ENCODE assay signal across 24 cellular contexts in genomic region chr7:92567460-92567859, GRCh38. TPM values are rescaled to one million over a fixed set of nuclear protein-coding genes. Genes with fewer than 3 reads are reported as not detected.
A peak's percentile ranks its signal among the peaks of the same experiment; 100 is the strongest.
DNase-seq lines count a peak whose midpoint lies in the region; ATAC-seq and TF ChIP-seq lines count a peak whose summit lies in the region.
"Had no signal": no experiment of that assay in that cellular context is flagged by ENCODE, and none has a peak within 500 bp of the region (broad histone marks: within the 10 kb centered on the region; RNA-seq: fewer than 3 reads in every experiment).

No MANE protein-coding gene starts in this region.

- no peaks in the 10 kb centered on the region for H3K4me1 Mint-ChIP-seq in activated T-cell treated with anti-CD3 and anti-CD28 coated beads, Interleukin-2, amount 50 U/mL, for 24 hours (ENCODE audit: low read depth)
- H3K4me1 Mint-ChIP-seq: naive thymus-derived CD4-positive, alpha-beta T cell had no signal

- no peaks in the 10 kb centered on the region for H3K27me3 ChIP-seq in brain microvascular endothelial cell (replicated peaks)
- H3K27me3 ChIP-seq: heart left ventricle, pancreas, sigmoid colon, upper lobe of left lung had no signal

- H3K36me3 ChIP-seq in brain microvascular endothelial cell (replicated peaks): peaks cover 31% of the 10 kb centered on the region

- no peak overlapping the region for H3K4me3 Mint-ChIP-seq in activated T-cell treated with anti-CD3 and anti-CD28 coated beads, Interleukin-2, amount 50 U/mL, for 24 hours
- H3K4me3 Mint-ChIP-seq: activated naive CD4-positive, alpha-beta T cell treated with anti-CD3 and anti-CD28 coated beads for 36 hours; dendritic cell treated with granulocyte-macrophage colony-stimulating factor and Interleukin-4, amounts not matched to agents 40 ng/mL and 50 ng/mL, for 4 days; naive thymus-derived CD4-positive, alpha-beta T cell had no signal

- peaks cover 87% of the 10 kb centered on the region for H3K36me3 Mint-ChIP-seq in activated T-cell treated with anti-CD3 and anti-CD28 coated beads, Interleukin-2, amount 50 U/mL, for 24 hours (ENCODE audit: low read depth)

- peak overlapping the region; percentile 91 for H3K27ac ChIP-seq in brain microvascular endothelial cell
- peak overlapping the region; percentile 63 for H3K27ac ChIP-seq in temporal lobe (ENCODE audit: low read depth, low read length)
- H3K27ac ChIP-seq in coronary artery: no peak overlapping the region
- H3K27ac ChIP-seq: 22Rv1, heart left ventricle, pancreas, sigmoid colon, upper lobe of left lung had no signal

- TF ChIP-seq CTCF in brain microvascular endothelial cell (IDR thresholded peaks at IDR 0.05; ENCODE audit: low read depth, low read length, missing control alignments) (no peak), fibroblast of the aortic adventitia (IDR thresholded peaks at IDR 0.05; ENCODE audit: insufficient read depth, low read length) (no peak), coronary artery (IDR thresholded peaks at IDR 0.05) (no peak)

- H3K27ac Mint-ChIP-seq in activated T-cell treated with anti-CD3 and anti-CD28 coated beads, Interleukin-2, amount 50 U/mL, for 24 hours: peak overlapping the region; percentile 6
- H3K27ac Mint-ChIP-seq: activated naive CD4-positive, alpha-beta T cell treated with anti-CD3 and anti-CD28 coated beads for 36 hours; dendritic cell treated with granulocyte-macrophage colony-stimulating factor and Interleukin-4, amounts not matched to agents 40 ng/mL and 50 ng/mL, for 4 days had no signal

- no peaks in the 10 kb centered on the region for H3K9me3 Mint-ChIP-seq in activated T-cell treated with anti-CD3 and anti-CD28 coated beads, Interleukin-2, amount 50 U/mL, for 24 hours
- H3K9me3 Mint-ChIP-seq: activated naive CD4-positive, alpha-beta T cell treated with anti-CD3 and anti-CD28 coated beads for 36 hours; dendritic cell treated with granulocyte-macrophage colony-stimulating factor and Interleukin-4, amounts not matched to agents 40 ng/mL and 50 ng/mL, for 4 days; naive thymus-derived CD4-positive, alpha-beta T cell had no signal

- no peak for DNase-seq in activated T-cell treated with anti-CD3 and anti-CD28 coated beads, Interleukin-2, amount 50 U/mL, for 24 hours
- DNase-seq in activated T-cell treated with anti-CD3 and anti-CD28 coated beads for 4 hours: no peak
- DNase-seq in brain microvascular endothelial cell: peak; percentile 95
- peak; percentile 30 for DNase-seq in fibroblast of the aortic adventitia (ENCODE audit: low read depth)
- no peak for DNase-seq in coronary artery (ENCODE audit: low spot score)
- DNase-seq in stimulated activated naive CD8-positive, alpha-beta T cell treated with anti-CD3 and anti-CD28 coated beads, Interleukin-15, Interleukin-2, amounts not matched to agents 100 U/mL and 50 U/mL, for 24 hours: no peak
- DNase-seq in pons (ENCODE audit: low spot score): no peak
- DNase-seq: activated CD4-positive, alpha-beta T cell treated with anti-CD3 and anti-CD28 coated beads, Interleukin-2, amount 50 U/mL, for 4 hours; activated naive CD4-positive, alpha-beta T cell treated with anti-CD3 and anti-CD28 coated beads for 36 hours; heart left ventricle; naive thymus-derived CD4-positive, alpha-beta T cell; NCI-H1417 treated with DMSO at 0.1 percent for 48 hours; NCI-H510A treated with DMSO at 0.1 percent for 48 hours; pancreas; SHP77; sigmoid colon; stimulated activated CD4-positive, alpha-beta T cell treated with anti-CD3 and anti-CD28 coated beads, Interleukin-1b, Interleukin-23, amount 100 ng/mL, for 48 hours; stimulated activated naive CD4-positive, alpha-beta T cell treated with Interleukin-2 at 50 U/mL for 16 hours; T-helper 1 cell; upper lobe of left lung had no signal

- no peaks in the 10 kb centered on the region for H3K27me3 Mint-ChIP-seq in activated T-cell treated with anti-CD3 and anti-CD28 coated beads, Interleukin-2, amount 50 U/mL, for 24 hours
- H3K27me3 Mint-ChIP-seq: dendritic cell treated with granulocyte-macrophage colony-stimulating factor and Interleukin-4, amounts not matched to agents 40 ng/mL and 50 ng/mL, for 4 days; naive thymus-derived CD4-positive, alpha-beta T cell had no signal

- ATAC-seq in stimulated activated naive CD8-positive, alpha-beta T cell treated with anti-CD3 and anti-CD28 coated beads, Interleukin-15, Interleukin-2, amounts not matched to agents 100 U/mL and 50 U/mL, for 24 hours: no peak
- ATAC-seq: naive thymus-derived CD4-positive, alpha-beta T cell; pancreas had no signal

- no peak overlapping the region for H3K4me3 ChIP-seq in brain microvascular endothelial cell (ENCODE audit: low read depth, low read length)
- no peak overlapping the region for H3K4me3 ChIP-seq in fibroblast of the aortic adventitia (ENCODE audit: low read depth, low read length)
- no peak overlapping the region for H3K4me3 ChIP-seq in coronary artery
- H3K4me3 ChIP-seq: heart left ventricle, lung, pancreas, sigmoid colon, upper lobe of left lung had no signal

- in situ Hi-C loops in brain microvascular endothelial cell (cut with HindIII; ENCODE audit: low pct_ligation_motif_present, low sequenced_read_pairs): no loop called here

RNA-seq across cellular contexts. Expression of gene FAM133B, which starts 22.7 kb away (rescaled TPM):
- total RNA-seq in fibroblast of the aortic adventitia (ENCODE audit: low replicate concordance) (20.0 and 31.6 TPM in 2 replicates), temporal lobe (19.2 TPM)

RNA-seq across cellular contexts. Expression of gene RBM48, which starts 38.9 kb away (rescaled TPM):
- total RNA-seq in fibroblast of the aortic adventitia (ENCODE audit: low replicate concordance): 1.6 and 12.3 TPM in 2 replicates
- total RNA-seq in temporal lobe: 20.9 TPM

RNA-seq across cellular contexts. Expression of gene PEX1, which starts 39.1 kb away (rescaled TPM):
- 7.5 and 22.3 TPM in 2 replicates for total RNA-seq in fibroblast of the aortic adventitia (ENCODE audit: low replicate concordance)
- total RNA-seq in temporal lobe: 40.8 TPM

Comparison
In these comparisons a context has a peak if more than half of its experiments do, and no peak if none do; other contexts are left out.
1. DNase-seq: peak in brain microvascular endothelial cell (single experiment) and fibroblast of the aortic adventitia (single experiment); none in activated T-cell treated with anti-CD3 and anti-CD28 coated beads, Interleukin-2, amount 50 U/mL, for 24 hours (single experiment), activated T-cell treated with anti-CD3 and anti-CD28 coated beads for 4 hours (single experiment), coronary artery (single experiment), stimulated activated naive CD8-positive, alpha-beta T cell treated with anti-CD3 and anti-CD28 coated beads, Interleukin-15, Interleukin-2, amounts not matched to agents 100 U/mL and 50 U/mL, for 24 hours (single experiment) and pons (single experiment).
2. H3K27ac ChIP-seq: peak in brain microvascular endothelial cell (single experiment) and temporal lobe (single experiment); none in coronary artery (0 of 2).